8 cellular contexts compared by ENCODE assay signal in genomic region chr12:69985656-69986055, GRCh38.
A peak's percentile ranks its signal among the peaks of the same experiment; 100 is the strongest.
DNase-seq lines count a peak whose midpoint lies in the region; ATAC-seq and TF ChIP-seq lines count a peak whose summit lies in the region.

No MANE protein-coding gene starts in this region.

- POLR2A ChIA-PET in HEK293T (lab: Yijun Ruan, JAX) = no interaction called here

- DNase-seq in DMS 273 (lab: John Stamatoyannopoulos, UW; ENCODE audit: unreplicated experiment) (peak; percentile 47), DMS 273 treated with DMSO at 0.1 percent for 48 hours (lab: John Stamatoyannopoulos, UW) (no peak), HEK293T (ENCODE audit: extremely low spot score) (peak; percentile 67), NCI-H69 (lab: John Stamatoyannopoulos, UW) (peak; percentile 42), islet precursor cell (peak; percentile 67), NCI-H1436 (lab: John Stamatoyannopoulos, UW) (no peak), medulla oblongata (ENCODE audit: extremely low spot score) (no peak)

- ATAC-seq in HG03457 (IDR thresholded peaks at IDR 0.05; ENCODE audit: unreplicated experiment) = no peak

- CTCF ChIA-PET in HEK293T (lab: Yijun Ruan, JAX) = no interaction called here

TF ChIP-seq in HEK293T, 16 proteins besides CTCF, POLR2A, EP300 and RAD21:
- TF ChIP-seq SP1 (IDR thresholded peaks at IDR 0.05) = no peak
- TF ChIP-seq PKNOX1 (IDR thresholded peaks at IDR 0.05) = peak; percentile 81

Comparison
In these comparisons a context has a peak if more than half of its experiments do, and no peak if none do; other contexts are left out.
1. DNase-seq: peak in DMS 273 (single experiment), HEK293T (single experiment), NCI-H69 (single experiment) and islet precursor cell (single experiment); none in DMS 273 treated with DMSO at 0.1 percent for 48 hours (single experiment), NCI-H1436 (single experiment) and medulla oblongata (single experiment).